Comparison of ENCODE assay signal across 17 cellular contexts in the genomic region with DNA sequence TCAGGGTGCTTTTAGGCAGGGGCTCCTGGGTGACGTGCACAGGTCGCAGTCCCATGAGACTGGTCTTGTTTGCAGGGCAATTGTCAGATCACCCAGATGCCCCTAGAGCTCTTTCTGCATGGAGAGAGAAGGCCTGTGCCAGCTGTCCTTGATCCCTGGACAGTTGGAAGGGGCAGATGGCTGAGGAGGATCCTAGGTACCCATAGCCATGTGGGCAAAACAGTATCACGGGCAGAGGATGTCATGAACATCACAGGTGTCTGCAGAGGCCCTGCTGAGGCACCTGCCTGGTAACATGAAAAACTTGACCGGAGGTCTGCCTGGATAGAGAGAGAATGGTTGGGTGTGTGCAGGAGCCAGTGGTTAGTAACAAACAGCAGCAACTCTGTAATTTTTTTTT.
"Had no signal": no experiment of that assay in that cellular context is flagged by ENCODE, and none has a peak within 500 bp of the region (broad histone marks: within the 10 kb centered on the region; RNA-seq: fewer than 3 reads in every experiment).

No MANE protein-coding gene starts in this region.

- DNase-seq: KBM-7, MG63, NCI-H1092 treated with DMSO at 0.1 percent for 48 hours, NCI-H1436, NCI-H187, NCI-H2029, NCI-H2081 treated with DMSO at 0.1 percent for 48 hours, NCI-H2227 treated with DMSO at 0.1 percent for 48 hours, NCI-H524, NCI-H82, PC-3, SHP77, SK-N-SH, SW 1271, T-cell had no signal

- H3K4me2 ChIP-seq: SK-N-SH had no signal

- H3K27me3 ChIP-seq: MG63 had no signal

- H3K36me3 ChIP-seq: MG63 had no signal

- H3K9me2 ChIP-seq: SK-N-SH had no signal

- H3K27ac ChIP-seq: RWPE1 had no signal

- H3K9me3 ChIP-seq: MG63, SK-N-SH had no signal

- H3K9ac ChIP-seq: SK-N-SH had no signal

- H3K4me3 ChIP-seq: MG63 had no signal

- ATAC-seq: Panc1, PC-3, T-cell had no signal
